Comparison of ENCODE assay signal across 1 cellular context in the genomic region with DNA sequence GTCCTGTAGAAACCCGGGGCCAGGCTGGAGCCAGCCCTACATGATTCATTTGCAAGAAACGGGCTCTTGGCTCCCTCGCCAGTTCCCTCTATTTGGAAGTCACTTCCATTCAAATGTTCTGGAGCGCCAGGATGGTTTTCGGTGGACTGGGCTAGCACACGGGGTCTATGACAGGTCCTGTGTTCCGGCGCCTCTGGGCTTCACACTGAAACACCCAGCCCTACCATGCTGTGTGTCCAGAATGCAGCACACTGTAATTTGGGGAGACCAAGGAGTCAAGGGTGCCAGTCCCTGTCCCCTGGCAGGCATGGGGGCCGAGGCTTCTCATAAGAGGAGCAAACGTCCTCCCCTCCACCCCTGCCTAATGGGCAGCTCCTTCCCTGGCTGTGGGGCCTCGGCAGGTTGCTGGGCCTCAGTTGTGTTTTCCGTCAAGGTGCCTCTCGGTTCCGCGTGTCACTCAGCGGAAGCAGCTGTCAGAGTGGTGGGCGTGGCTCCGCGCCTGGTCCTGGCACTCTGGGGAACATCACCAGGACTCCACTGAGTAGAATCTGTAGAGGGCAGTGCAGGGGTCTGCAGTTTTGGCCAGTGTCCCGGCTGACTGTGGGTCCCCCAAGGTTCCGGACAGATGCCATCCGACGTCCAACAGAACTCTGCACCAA.
TF ChIP-seq lines count a peak whose summit lies in the region.

No MANE protein-coding gene starts in this region.

TF ChIP-seq in WTC11, 78 proteins besides CTCF, POLR2A, EP300 and RAD21:
- TF ChIP-seq ZNF263 (CRISPR knock-in tag; IDR thresholded peaks at IDR 0.05; ENCODE audit: low read depth) (no peak), CBFB (CRISPR knock-in tag; IDR thresholded peaks at IDR 0.05; ENCODE audit: low read depth) (no peak), FOXP1 (CRISPR knock-in tag; IDR thresholded peaks at IDR 0.05; ENCODE audit: borderline replicate concordance) (no peak), SMAD4 (CRISPR knock-in tag; IDR thresholded peaks at IDR 0.05) (no peak), GRHL2 (CRISPR knock-in tag; IDR thresholded peaks at IDR 0.05; ENCODE audit: insufficient replicate concordance, severe bottlenecking) (no peak), TP53 (CRISPR knock-in tag; IDR thresholded peaks at IDR 0.05) (no peak), NFYB (CRISPR knock-in tag; conservative IDR thresholded peaks at IDR 0.05; ENCODE audit: low read depth) (no peak), EMX1 (CRISPR knock-in tag; IDR thresholded peaks at IDR 0.05) (no peak), E2F5 (CRISPR knock-in tag; IDR thresholded peaks at IDR 0.05) (no peak), TCF7 (CRISPR knock-in tag; IDR thresholded peaks at IDR 0.05; ENCODE audit: low read depth) (no peak), ZNF671 (CRISPR knock-in tag; IDR thresholded peaks at IDR 0.05) (no peak), NFE2L1 (CRISPR knock-in tag; IDR thresholded peaks at IDR 0.05) (no peak), IRF2 (CRISPR knock-in tag; IDR thresholded peaks at IDR 0.05; ENCODE audit: borderline replicate concordance, low read depth) (no peak), ZNF317 (CRISPR knock-in tag; IDR thresholded peaks at IDR 0.05; ENCODE audit: borderline replicate concordance, low read depth) (no peak)
- TF ChIP-seq, protein P1, sequence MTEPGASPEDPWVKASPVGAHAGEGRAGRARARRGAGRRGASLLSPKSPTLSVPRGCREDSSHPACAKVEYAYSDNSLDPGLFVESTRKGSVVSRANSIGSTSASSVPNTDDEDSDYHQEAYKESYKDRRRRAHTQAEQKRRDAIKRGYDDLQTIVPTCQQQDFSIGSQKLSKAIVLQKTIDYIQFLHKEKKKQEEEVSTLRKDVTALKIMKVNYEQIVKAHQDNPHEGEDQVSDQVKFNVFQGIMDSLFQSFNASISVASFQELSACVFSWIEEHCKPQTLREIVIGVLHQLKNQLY (CRISPR knock-in tag; IDR thresholded peaks at IDR 0.05) = no peak
- TF ChIP-seq, protein P2, sequence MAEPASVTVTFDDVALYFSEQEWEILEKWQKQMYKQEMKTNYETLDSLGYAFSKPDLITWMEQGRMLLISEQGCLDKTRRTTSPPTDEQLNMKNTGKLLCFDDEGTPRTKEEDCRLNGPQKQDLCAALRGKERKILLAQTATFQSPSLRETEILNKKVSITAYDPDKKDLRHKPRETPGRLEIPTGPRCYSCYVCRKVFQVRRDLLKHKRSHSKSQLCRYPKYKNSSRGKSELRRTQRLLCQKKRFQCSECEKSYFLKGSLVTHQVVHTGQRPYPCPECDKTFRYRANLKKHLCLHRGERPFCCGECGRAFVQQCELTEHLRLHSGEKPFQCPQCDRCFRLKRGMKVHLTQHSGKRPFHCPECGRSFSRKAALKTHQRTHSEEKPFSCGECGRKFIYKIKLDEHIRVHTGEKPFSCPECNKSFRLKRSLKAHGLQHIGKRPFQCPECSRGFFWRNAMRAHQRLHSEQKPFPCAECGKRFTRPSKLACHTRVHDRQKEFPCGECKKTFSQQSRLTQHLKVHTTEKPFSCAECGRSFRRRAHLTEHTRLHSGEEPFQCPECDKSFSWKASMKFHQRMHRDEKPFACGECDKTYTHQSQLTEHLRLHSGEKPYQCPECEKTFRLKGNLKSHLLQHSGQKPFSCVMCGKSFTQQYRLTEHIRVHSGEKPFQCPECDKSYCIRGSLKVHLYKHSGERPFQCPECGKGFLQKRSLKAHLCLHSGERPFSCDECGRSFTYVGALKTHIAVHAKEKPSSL (CRISPR knock-in tag; conservative IDR thresholded peaks at IDR 0.05) = no peak
TF ChIP-seq in WTC11: peak in this region for 0.
